19 cellular contexts compared by ENCODE assay signal in the genomic region with DNA sequence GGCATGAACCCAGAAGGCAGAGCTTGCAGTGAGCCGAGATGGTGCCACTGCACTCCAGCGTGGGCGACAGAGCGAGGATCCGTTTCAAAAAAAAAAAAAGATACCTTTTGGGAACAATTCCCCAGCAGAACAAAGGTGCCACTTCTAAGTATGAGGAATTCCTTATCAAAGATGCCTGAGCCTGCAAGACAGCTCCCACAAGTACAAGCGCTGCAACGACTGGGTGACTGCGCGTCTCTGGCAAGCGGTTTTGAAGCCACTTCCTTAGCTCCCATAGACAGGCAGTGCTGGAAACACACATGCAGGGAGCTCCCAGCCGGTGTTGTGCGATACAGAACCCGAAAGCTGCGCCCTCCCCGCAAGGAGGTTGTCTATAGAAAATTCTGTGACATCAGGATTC.
"Had no signal": no experiment of that assay in that cellular context is flagged by ENCODE, and none has a peak within 500 bp of the region (broad histone marks: within the 10 kb centered on the region; RNA-seq: fewer than 3 reads in every experiment).

No MANE protein-coding gene starts in this region.

- H3K4me3 ChIP-seq: body of pancreas, esophagus muscularis mucosa, prostate gland, tibial nerve, vagina had no signal

- H3K27ac ChIP-seq: prostate gland, tibial nerve, vagina had no signal

- H3K36me3 Mint-ChIP-seq: memory B cell had no signal

- H3K4me1 ChIP-seq: prostate gland had no signal

- H3K4me3 Mint-ChIP-seq: activated B cell treated with CpG ODN at 0.5 μM for 24 hours; activated CD4-positive, alpha-beta memory T cell treated with anti-CD3 and anti-CD28 coated beads for 36 hours; activated naive CD8-positive, alpha-beta T cell treated with anti-CD3 and anti-CD28 coated beads, Interleukin-2, amount 10 ng/mL, durations not matched to agents 7 days and 5 days; activated T-cell treated with anti-CD3 and anti-CD28 coated beads, Interleukin-2, amount 50 U/mL, for 24 hours; memory B cell; T-helper 2 cell treated with Interferon-gamma antibody and Interleukin-4, amounts not matched to agents 5 μg/mL and 100 μg/mL, for 36 hours had no signal

- FAIRE-seq: endothelial cell of umbilical vein had no signal

- H3K9me3 ChIP-seq: body of pancreas, prostate gland had no signal

- H3K36me3 ChIP-seq: esophagus muscularis mucosa, prostate gland, tibial nerve, vagina had no signal

- H3K27ac Mint-ChIP-seq: activated B cell treated with CpG ODN at 0.5 μM for 24 hours; activated CD4-positive, alpha-beta memory T cell treated with anti-CD3 and anti-CD28 coated beads for 36 hours; activated naive CD8-positive, alpha-beta T cell treated with anti-CD3 and anti-CD28 coated beads, Interleukin-2, amount 10 ng/mL, durations not matched to agents 7 days and 5 days; activated T-cell treated with anti-CD3 and anti-CD28 coated beads, Interleukin-2, amount 50 U/mL, for 24 hours; activated T-helper 2 cell treated with anti-CD3 and anti-CD28 coated beads, Interferon-gamma antibody, Interleukin-2, Interleukin-4, amounts not matched to agents 10 μg/mL and 5 μg/mL and 100 μg/mL, durations not matched to agents 14 hours and 24 hours and 36 hours; memory B cell; T-helper 2 cell treated with Interferon-gamma antibody and Interleukin-4, amounts not matched to agents 5 μg/mL and 100 μg/mL, for 36 hours had no signal

- DNase-seq: activated B cell treated with CpG ODN at 0.5 μM for 24 hours; activated CD4-positive, alpha-beta memory T cell treated with anti-CD3 and anti-CD28 coated beads for 36 hours; activated CD4-positive, alpha-beta T cell treated with anti-CD3 and anti-CD28 coated beads for 4 hours; activated naive CD4-positive, alpha-beta T cell treated with Interleukin-2 at 50 U/mL for 16 hours; activated naive CD8-positive, alpha-beta T cell treated with anti-CD3 and anti-CD28 coated beads, Interleukin-2, amount 10 ng/mL, durations not matched to agents 7 days and 5 days; activated T-cell treated with anti-CD3 and anti-CD28 coated beads, Interleukin-2, amount 50 U/mL, for 24 hours; body of pancreas; dermis blood vessel endothelial cell; effector memory CD4-positive, alpha-beta T cell; stimulated activated naive CD4-positive, alpha-beta T cell treated with Interleukin-2 at 50 U/mL for 16 hours had no signal

- ATAC-seq: body of pancreas, sciatic nerve had no signal

- H3K27me3 ChIP-seq: body of pancreas, esophagus muscularis mucosa, tibial nerve, vagina had no signal

- H3K4me1 Mint-ChIP-seq: activated B cell treated with CpG ODN at 0.5 μM for 24 hours had no signal
